Comparison of ENCODE assay signal across 20 cellular contexts in genomic region chr12:69332815-69333358, GRCh38. TPM values are rescaled to one million over a fixed set of nuclear protein-coding genes. Genes with fewer than 3 reads are reported as not detected.
A peak's percentile ranks its signal among the peaks of the same experiment; 100 is the strongest.
DNase-seq lines count a peak whose midpoint lies in the region; ATAC-seq, FAIRE-seq and TF ChIP-seq lines count a peak whose summit lies in the region.
"Had no signal": no experiment of that assay in that cellular context is flagged by ENCODE, and none has a peak within 500 bp of the region (broad histone marks: within the 10 kb centered on the region; RNA-seq: fewer than 3 reads in every experiment).

No MANE protein-coding gene starts in this region.

- FAIRE-seq in HTR-8/SVneo (lab: Jason Lieb, UNC) = no peak

- ATAC-seq in CD4-positive, CD25-positive, alpha-beta regulatory T cell (ENCODE audit: low read depth in 2 of 2) = no peak
- ATAC-seq in HG02970 (IDR thresholded peaks at IDR 0.05; ENCODE audit: low FRiP score, unreplicated experiment) = no peak
- ATAC-seq: activated CD8-positive, alpha-beta memory T cell treated with anti-CD3 and anti-CD28 coated beads, Interleukin-2, amount 10 ng/mL, durations not matched to agents 7 days and 5 days; gastroesophageal sphincter; stimulated activated effector memory CD8-positive, alpha-beta T cell treated with anti-CD3 and anti-CD28 coated beads, Interleukin-12 subunit alpha, Interleukin-12 subunit beta, amount 100 ng/mL, for 72 hours had no signal

- H3K27ac ChIP-seq in CD4-positive, CD25-positive, alpha-beta regulatory T cell (ENCODE audit: insufficient read depth, low read length, poor library complexity, severe bottlenecking) = peak overlapping the region; percentile 7
- H3K27ac ChIP-seq in HL-60 (replicated peaks) (peak overlapping the region; percentile 94), muscle layer of duodenum (ENCODE audit: low read length) (peak overlapping the region; percentile 3)
- H3K27ac ChIP-seq: gastroesophageal sphincter, parathyroid adenoma had no signal

- no peaks in the 10 kb centered on the region for H3K9me3 Mint-ChIP-seq in CD4-positive, CD25-positive, alpha-beta regulatory T cell
- no peaks in the 10 kb centered on the region for H3K9me3 Mint-ChIP-seq in activated naive CD8-positive, alpha-beta T cell treated with anti-CD3 and anti-CD28 coated beads for 36 hours
- H3K9me3 Mint-ChIP-seq: H9; stimulated activated effector memory CD8-positive, alpha-beta T cell treated with anti-CD3 and anti-CD28 coated beads, Interleukin-12 subunit alpha, Interleukin-12 subunit beta, amount 100 ng/mL, for 72 hours had no signal

- no peaks in the 10 kb centered on the region for H3K27me3 ChIP-seq in CD4-positive, CD25-positive, alpha-beta regulatory T cell (ENCODE audit: control insufficient read depth, insufficient read depth, low read length)
- H3K27me3 ChIP-seq in HL-60 (ENCODE audit: insufficient read depth, poor library complexity, severe bottlenecking) = no peaks in the 10 kb centered on the region
- H3K27me3 ChIP-seq in muscle layer of duodenum (ENCODE audit: low read depth, low read length) = no peaks in the 10 kb centered on the region
- H3K27me3 ChIP-seq: gastroesophageal sphincter, upper lobe of left lung had no signal

- no peaks in the 10 kb centered on the region for H3K36me3 ChIP-seq in CD4-positive, CD25-positive, alpha-beta regulatory T cell (ENCODE audit: control insufficient read depth, insufficient read depth, low read length)
- no peaks in the 10 kb centered on the region for H3K36me3 ChIP-seq in muscle layer of duodenum (ENCODE audit: control insufficient read depth in 1 of 2, insufficient read depth in 2 of 2, low read length in 2 of 2)
- H3K36me3 ChIP-seq: BE2C, gastroesophageal sphincter, upper lobe of left lung had no signal

- H3K9me3 ChIP-seq in CD4-positive, CD25-positive, alpha-beta regulatory T cell (ENCODE audit: control insufficient read depth in 2 of 2, low read length in 2 of 2) = no peaks in the 10 kb centered on the region
- no peaks in the 10 kb centered on the region for H3K9me3 ChIP-seq in muscle layer of duodenum (ENCODE audit: control insufficient read depth in 1 of 2, low read length in 2 of 2)
- H3K9me3 ChIP-seq: BE2C, gastroesophageal sphincter, upper lobe of left lung had no signal

- H3K4me1 Mint-ChIP-seq in CD4-positive, CD25-positive, alpha-beta regulatory T cell = peaks cover 27 to 57% (median 47%) of the 10 kb centered on the region in 4 donors
- H3K4me1 Mint-ChIP-seq in activated naive CD8-positive, alpha-beta T cell treated with anti-CD3 and anti-CD28 coated beads for 36 hours = peaks cover 46% of the 10 kb centered on the region

- peaks cover 11% of the 10 kb centered on the region for H3K27me3 Mint-ChIP-seq in CD4-positive, CD25-positive, alpha-beta regulatory T cell
- no peaks in the 10 kb centered on the region for H3K27me3 Mint-ChIP-seq in activated naive CD8-positive, alpha-beta T cell treated with anti-CD3 and anti-CD28 coated beads for 36 hours
- H3K27me3 Mint-ChIP-seq: activated CD8-positive, alpha-beta memory T cell treated with anti-CD3 and anti-CD28 coated beads, Interleukin-2, amount 10 ng/mL, durations not matched to agents 7 days and 5 days had no signal

- H3K4me3 ChIP-seq in CD4-positive, CD25-positive, alpha-beta regulatory T cell (ENCODE audit: low read depth, low read length) = no peak overlapping the region
- H3K4me3 ChIP-seq in HL-60 (replicated peaks; ENCODE audit: insufficient read depth, low read length) = no peak overlapping the region
- no peak overlapping the region for H3K4me3 ChIP-seq in muscle layer of duodenum (ENCODE audit: low read depth in 1 of 2, low read length in 2 of 2)
- H3K4me3 ChIP-seq: gastroesophageal sphincter, skin epidermis, upper lobe of left lung had no signal

- no peaks in the 10 kb centered on the region for H3K36me3 Mint-ChIP-seq in CD4-positive, CD25-positive, alpha-beta regulatory T cell
- no peaks in the 10 kb centered on the region for H3K36me3 Mint-ChIP-seq in activated naive CD8-positive, alpha-beta T cell treated with anti-CD3 and anti-CD28 coated beads for 36 hours
- H3K36me3 Mint-ChIP-seq: activated CD8-positive, alpha-beta memory T cell treated with anti-CD3 and anti-CD28 coated beads, Interleukin-2, amount 10 ng/mL, durations not matched to agents 7 days and 5 days; stimulated activated effector memory CD8-positive, alpha-beta T cell treated with anti-CD3 and anti-CD28 coated beads, Interleukin-12 subunit alpha, Interleukin-12 subunit beta, amount 100 ng/mL, for 72 hours had no signal

- peak overlapping the region; percentile 96 to 100 (median 96) for H3K27ac Mint-ChIP-seq in CD4-positive, CD25-positive, alpha-beta regulatory T cell
- H3K27ac Mint-ChIP-seq in activated naive CD8-positive, alpha-beta T cell treated with anti-CD3 and anti-CD28 coated beads for 36 hours = peak overlapping the region; percentile 59
- H3K27ac Mint-ChIP-seq: activated CD8-positive, alpha-beta memory T cell treated with anti-CD3 and anti-CD28 coated beads, Interleukin-2, amount 10 ng/mL, durations not matched to agents 7 days and 5 days; stimulated activated effector memory CD8-positive, alpha-beta T cell treated with anti-CD3 and anti-CD28 coated beads, Interleukin-12 subunit alpha, Interleukin-12 subunit beta, amount 100 ng/mL, for 72 hours had no signal

- no peak for DNase-seq in CD4-positive, CD25-positive, alpha-beta regulatory T cell
- DNase-seq in HL-60 (ENCODE audit: low read depth in 1 of 2, low spot score in 1 of 2) (no peak), HUDEP-2 (lab: John Stamatoyannopoulos, UW; ENCODE audit: unreplicated experiment in 76 of 76) (no peak), hippocampal formation (lab: John Stamatoyannopoulos, UW) (no peak), HTR-8/SVneo (ENCODE audit: insufficient read length, low spot score) (no peak)
- DNase-seq in activated naive CD8-positive, alpha-beta T cell treated with anti-CD3 and anti-CD28 coated beads for 36 hours = no peak
- DNase-seq: activated CD8-positive, alpha-beta memory T cell treated with anti-CD3 and anti-CD28 coated beads, Interleukin-2, amount 10 ng/mL, durations not matched to agents 7 days and 5 days; BE2C; central memory CD4-positive, alpha-beta T cell; H9; Karpas-422; NCI-H1436; NCI-H446 treated with DMSO at 0.1 percent for 48 hours; upper lobe of left lung had no signal

- H3K4me3 Mint-ChIP-seq in CD4-positive, CD25-positive, alpha-beta regulatory T cell = peak overlapping the region; percentile 58 to 97 (median 82)
- no peak overlapping the region for H3K4me3 Mint-ChIP-seq in activated naive CD8-positive, alpha-beta T cell treated with anti-CD3 and anti-CD28 coated beads for 36 hours
- H3K4me3 Mint-ChIP-seq: activated CD8-positive, alpha-beta memory T cell treated with anti-CD3 and anti-CD28 coated beads, Interleukin-2, amount 10 ng/mL, durations not matched to agents 7 days and 5 days; stimulated activated effector memory CD8-positive, alpha-beta T cell treated with anti-CD3 and anti-CD28 coated beads, Interleukin-12 subunit alpha, Interleukin-12 subunit beta, amount 100 ng/mL, for 72 hours had no signal

- TF ChIP-seq CTCF in HL-60 (IDR thresholded peaks at IDR 0.05; ENCODE audit: insufficient read depth, low read length) = no peak

- H3K4me1 ChIP-seq in CD4-positive, CD25-positive, alpha-beta regulatory T cell (ENCODE audit: control insufficient read depth, insufficient read depth, low read length, poor library complexity, severe bottlenecking) = peaks cover 39% of the 10 kb centered on the region
- H3K4me1 ChIP-seq in muscle layer of duodenum (ENCODE audit: control insufficient read depth in 1 of 2, insufficient read depth in 2 of 2, low read length in 2 of 2) = no peaks in the 10 kb centered on the region
- H3K4me1 ChIP-seq: BE2C, parathyroid adenoma had no signal

RNA-seq across cellular contexts. Expression of gene LYZ, which starts 15.3 kb away (rescaled TPM):
- 1.0 TPM for total RNA-seq in CD4-positive, CD25-positive, alpha-beta regulatory T cell
- 10 to 100 TPM in 1 of 4 donors, 1 to 10 TPM in 2, under 1 TPM in 1; 0.95 to 17.6 (median 4.9) TPM for polyA plus RNA-seq in CD4-positive, CD25-positive, alpha-beta regulatory T cell
- total RNA-seq in activated naive CD8-positive, alpha-beta T cell treated with anti-CD3 and anti-CD28 coated beads for 36 hours = not detected
- total RNA-seq: H9 had no signal

RNA-seq across cellular contexts. Expression of gene YEATS4, which starts 26.7 kb away (rescaled TPM):
- 32.6 TPM for total RNA-seq in CD4-positive, CD25-positive, alpha-beta regulatory T cell
- 10 to 100 TPM; 47.9 to 75.7 (median 53.2) TPM for polyA plus RNA-seq in CD4-positive, CD25-positive, alpha-beta regulatory T cell
- 10 to 100 TPM; 58.1 to 59.7 TPM for total RNA-seq in activated naive CD8-positive, alpha-beta T cell treated with anti-CD3 and anti-CD28 coated beads for 36 hours

Comparison
In these comparisons a context has a peak if more than half of its experiments do, and no peak if none do; other contexts are left out.
1. H3K27ac ChIP-seq: peak in every context shown above with its lines; median percentile 94 in HL-60; 7 in CD4-positive, CD25-positive, alpha-beta regulatory T cell; 3 in muscle layer of duodenum.